ENCODE assay signal across 12 cellular contexts in the genomic region with DNA sequence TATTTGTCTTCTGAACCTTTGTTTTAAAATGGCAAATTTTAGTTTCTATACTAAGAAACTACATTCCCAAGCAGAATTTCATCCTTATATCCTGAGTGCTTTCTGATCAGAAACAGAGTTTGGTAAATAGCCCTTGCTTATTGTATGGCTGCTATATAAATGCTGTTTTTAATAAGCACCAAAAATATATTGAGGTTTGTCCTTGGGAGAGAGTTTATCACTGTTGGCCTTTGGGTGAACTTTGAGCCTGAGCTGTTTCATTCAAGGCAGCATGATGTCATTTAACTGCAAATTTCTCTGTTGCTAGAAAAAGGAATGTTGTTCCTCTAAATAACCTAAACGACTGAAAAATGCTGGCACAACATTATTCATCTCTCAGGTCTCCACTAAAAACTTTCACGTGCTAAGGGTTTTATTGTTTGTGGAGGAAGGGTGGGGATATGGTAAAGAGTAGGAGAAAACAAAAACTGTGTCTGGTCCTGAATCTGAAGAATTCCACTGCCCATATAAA.
DNase-seq lines count a peak whose midpoint lies in the region; ATAC-seq and TF ChIP-seq lines count a peak whose summit lies in the region.
"Had no signal": no experiment of that assay in that cellular context is flagged by ENCODE, and none has a peak within 500 bp of the region (broad histone marks: within the 10 kb centered on the region; RNA-seq: fewer than 3 reads in every experiment).

No MANE protein-coding gene starts in this region.

- H3K4me1 ChIP-seq in adipocyte (ENCODE audit: control insufficient read depth, insufficient read depth, low read length) (peaks cover 17% of the 10 kb centered on the region), mammary epithelial cell (ENCODE audit: insufficient read depth, low read length) (no peaks in the 10 kb centered on the region)

- dilution Hi-C loops in mammary epithelial cell (cut with HindIII; ENCODE audit: low sequenced_read_pairs), result no loop called here

- peak; percentile 49 for ATAC-seq in left colon

- CTCF ChIA-PET in mammary epithelial cell (lab: Charles Lee; ENCODE audit: low non-redundant PET), result no interaction called here

- WGBS in mammary epithelial cell (ENCODE audit: low coverage, missing lambda C conversion rate), result 6% methylated on average over 2 of the region's 2 CpGs

- no TSS peak for BruUV-seq in mammary epithelial cell (replicated peaks; lab: Mats Ljungman, UMichigan)

- no peaks in the 10 kb centered on the region for H3K9me3 ChIP-seq in adipocyte (ENCODE audit: control insufficient read depth, low read length)
- no peaks in the 10 kb centered on the region for H3K9me3 ChIP-seq in mammary epithelial cell (replicated peaks; ENCODE audit: insufficient read depth, low read length)

- H3K9ac ChIP-seq in adipocyte (ENCODE audit: low read length) (no peak overlapping the region), mammary epithelial cell (ENCODE audit: insufficient read depth, low read length) (no peak overlapping the region)

- no peak overlapping the region for H3K27ac ChIP-seq in mammary epithelial cell (ENCODE audit: insufficient read depth, low read depth, low read length)
- H3K27ac ChIP-seq: C4-2B, epithelial cell of prostate had no signal

- H3K4me2 ChIP-seq in mammary epithelial cell (ENCODE audit: insufficient read depth, low read depth, low read length), result no peak overlapping the region

- no peaks in the 10 kb centered on the region for H3K27me3 ChIP-seq in adipocyte (replicated peaks; ENCODE audit: control insufficient read depth, insufficient read depth, low read length)
- no peaks in the 10 kb centered on the region for H3K27me3 ChIP-seq in mammary epithelial cell (ENCODE audit: insufficient read depth, low read length)

- no peak for TF ChIP-seq CTCF in GM20000 (IDR thresholded peaks at IDR 0.05; ENCODE audit: extremely low read depth, missing control alignments)
- no peak for TF ChIP-seq CTCF in mammary epithelial cell (conservative IDR thresholded peaks at IDR 0.05 in 1 of 2, IDR thresholded peaks at IDR 0.05 in 1 of 2; ENCODE audit: extremely low read depth in 1 of 2, insufficient read depth in 1 of 2, low read depth in 1 of 2, low read length in 2 of 2)

- DNase-seq in A172 (ENCODE audit: low spot score) (peak; percentile 45), GM20000 (ENCODE audit: low spot score) (peak; percentile 8), adipocyte (ENCODE audit: low read depth) (peak; percentile 70), left colon (no peak), mammary epithelial cell (no peak), NCI-H2171 (lab: John Stamatoyannopoulos, UW) (no peak), NCI-H146 (lab: John Stamatoyannopoulos, UW) (no peak), NCI-H1436 (lab: John Stamatoyannopoulos, UW) (no peak)
- DNase-seq: activated effector memory CD4-positive, alpha-beta T cell treated with anti-CD3 and anti-CD28 coated beads, Interleukin-2, amount 50 U/mL, for 16 hours; NCI-H69 had no signal

- H3K79me2 ChIP-seq in mammary epithelial cell (ENCODE audit: insufficient read depth, low read length), result no peaks in the 10 kb centered on the region

- in situ Hi-C loops in mammary epithelial cell (cut with MboI; ENCODE audit: low sequenced_read_pairs in 2 of 2), result no loop called here

- H3K36me3 ChIP-seq in adipocyte (ENCODE audit: control insufficient read depth, insufficient read depth, low read length, severe bottlenecking), result no peaks in the 10 kb centered on the region
- H3K36me3 ChIP-seq in mammary epithelial cell (ENCODE audit: insufficient read depth, low read length), result no peaks in the 10 kb centered on the region

- H2AFZ ChIP-seq in mammary epithelial cell (ENCODE audit: low read depth, low read length), result no peak overlapping the region

- H3K4me3 ChIP-seq in adipocyte (ENCODE audit: low read length) (no peak overlapping the region), mammary epithelial cell (replicated peaks in 1 of 3; ENCODE audit: insufficient read depth in 1 of 3, low read depth in 2 of 3, low read length in 3 of 3) (no peak overlapping the region)

- intact Hi-C loops in left colon (cut with DNase I, micrococcal nuclease) (no loop called here), mammary epithelial cell (cut with micrococcal nuclease) (no loop called here)

- H4K20me1 ChIP-seq in mammary epithelial cell (ENCODE audit: insufficient read depth, low read length), result no peaks in the 10 kb centered on the region

Comparison
In these comparisons a context has a peak if more than half of its experiments do, and no peak if none do; other contexts are left out.
1. DNase-seq: peak in A172 (single experiment), GM20000 (single experiment) and adipocyte (single experiment); none in left colon (0 of 2), mammary epithelial cell (single experiment), NCI-H2171 (single experiment), NCI-H146 (single experiment) and NCI-H1436 (single experiment).